ENCODE assay signal across 17 cellular contexts in genomic region chr1:8363764-8364301, GRCh38. TPM values are rescaled to one million over a fixed set of nuclear protein-coding genes. Genes with fewer than 3 reads are reported as not detected.
DNase-seq lines count a peak whose midpoint lies in the region; TF ChIP-seq lines count a peak whose summit lies in the region.
"Had no signal": no experiment of that assay in that cellular context is flagged by ENCODE, and none has a peak within 500 bp of the region (broad histone marks: within the 10 kb centered on the region; RNA-seq: fewer than 3 reads in every experiment).

No MANE protein-coding gene starts in this region.

- peaks cover 72% of the 10 kb centered on the region for H3K36me3 ChIP-seq in adipocyte (ENCODE audit: control insufficient read depth, insufficient read depth, low read length, severe bottlenecking)
- H3K36me3 ChIP-seq in esophagus muscularis mucosa, result peaks cover 39 to 76% (median 67%) of the 10 kb centered on the region in 4 donors
- peaks cover 42 to 46% of the 10 kb centered on the region in 2 donors for H3K36me3 ChIP-seq in thyroid gland
- H3K36me3 ChIP-seq in GM23248 (ENCODE audit: low read depth), result peaks cover 12% of the 10 kb centered on the region; the same call in 1 of the 2 replicates

- H3K9me3 ChIP-seq in adipocyte (ENCODE audit: control insufficient read depth, low read length) (no peaks in the 10 kb centered on the region), esophagus muscularis mucosa (no peaks in the 10 kb centered on the region), thyroid gland (no peaks in the 10 kb centered on the region), GM23248 (ENCODE audit: low read depth) (no peaks in the 10 kb centered on the region)

- TF ChIP-seq POLR2A in esophagus muscularis mucosa (IDR thresholded peaks at IDR 0.05; ENCODE audit: low read depth) (no peak), thyroid gland (IDR thresholded peaks at IDR 0.05) (no peak)

- no peaks in the 10 kb centered on the region for H4K20me1 ChIP-seq in GM23248 (ENCODE audit: insufficient read depth)

- intact Hi-C loops in esophagus muscularis mucosa (cut with DNase I) (no loop called here), thyroid gland (cut with DNase I) (no loop called here)
- intact Hi-C loops in activated CD4-positive, alpha-beta memory T cell treated with anti-CD3 and anti-CD28 coated beads for 36 hours (cut with micrococcal nuclease), result no loop called here

- WGBS in esophagus muscularis mucosa, result 75% methylated on average over 4 of the region's 18 CpGs
- WGBS in thyroid gland, 2 donors, result 64 to 71% methylated on average over 12 to 18 of the region's 18 CpGs
- WGBS in GM23248 (ENCODE audit: low coverage in 1 of 2, low lambda C conversion rate in 2 of 2, missing lambda C conversion rate in 2 of 2), 2 experiments, result 82 to 88% methylated on average over 16 to 18 of the region's 18 CpGs

- no peak overlapping the region for H3K4me3 Mint-ChIP-seq in osteocyte (ENCODE audit: unreplicated experiment)
- H3K4me3 Mint-ChIP-seq in activated CD4-positive, alpha-beta memory T cell treated with anti-CD3 and anti-CD28 coated beads for 36 hours, result no peak overlapping the region
- H3K4me3 Mint-ChIP-seq: activated naive CD4-positive, alpha-beta T cell treated with anti-CD3 and anti-CD28 coated beads, Interleukin-2, amount 50 U/mL, for 24 hours; natural killer cell; WTC11 had no signal

- TF ChIP-seq CTCF in esophagus muscularis mucosa (IDR thresholded peaks at IDR 0.05), result no peak
- TF ChIP-seq CTCF in osteocyte (IDR thresholded peaks at IDR 0.05), result no peak
- TF ChIP-seq CTCF in thyroid gland (IDR thresholded peaks at IDR 0.05), result no peak

- H3K27me3 ChIP-seq in adipocyte (replicated peaks; ENCODE audit: control insufficient read depth, insufficient read depth, low read length), result no peaks in the 10 kb centered on the region
- no peaks in the 10 kb centered on the region for H3K27me3 ChIP-seq in esophagus muscularis mucosa
- H3K27me3 ChIP-seq in thyroid gland, result no peaks in the 10 kb centered on the region
- no peaks in the 10 kb centered on the region for H3K27me3 ChIP-seq in GM23248 (replicated peaks; ENCODE audit: insufficient read depth)

- H3K79me2 ChIP-seq in GM23248 (ENCODE audit: insufficient read depth), result peaks cover 55% of the 10 kb centered on the region

- H2AFZ ChIP-seq in GM23248, result no peak overlapping the region

- peak overlapping the region; percentile 46 for H3K9ac ChIP-seq in adipocyte (ENCODE audit: low read length)
- H3K9ac ChIP-seq in GM23248, result no peak overlapping the region

- H3K4me1 Mint-ChIP-seq in osteocyte (ENCODE audit: unreplicated experiment), result peaks cover 29% of the 10 kb centered on the region
- peaks cover 10% of the 10 kb centered on the region for H3K4me1 Mint-ChIP-seq in activated CD4-positive, alpha-beta memory T cell treated with anti-CD3 and anti-CD28 coated beads for 36 hours (ENCODE audit: low read depth)
- H3K4me1 Mint-ChIP-seq: natural killer cell had no signal

- H3K27me3 Mint-ChIP-seq in osteocyte (ENCODE audit: unreplicated experiment), result no peaks in the 10 kb centered on the region
- no peaks in the 10 kb centered on the region for H3K27me3 Mint-ChIP-seq in activated CD4-positive, alpha-beta memory T cell treated with anti-CD3 and anti-CD28 coated beads for 36 hours
- H3K27me3 Mint-ChIP-seq: activated naive CD4-positive, alpha-beta T cell treated with anti-CD3 and anti-CD28 coated beads, Interleukin-2, amount 50 U/mL, for 24 hours had no signal

- in situ Hi-C loops in GM23248 (cut with MboI), result no loop called here

- no peak overlapping the region for H3K4me2 ChIP-seq in GM23248 (ENCODE audit: unreplicated experiment)

- CTCF ChIA-PET in activated CD4-positive, alpha-beta memory T cell treated with anti-CD3 and anti-CD28 coated beads for 36 hours (lab: Charles Lee), result interaction anchor here (0.8 kb wide), 1 partner anchor 381 kb away, joined by 3 read pairs; no protein-coding TSS in a partner anchor

- peaks cover 23% of the 10 kb centered on the region for H3K36me3 Mint-ChIP-seq in osteocyte (ENCODE audit: unreplicated experiment)
- H3K36me3 Mint-ChIP-seq in activated CD4-positive, alpha-beta memory T cell treated with anti-CD3 and anti-CD28 coated beads for 36 hours, result peaks cover 11% of the 10 kb centered on the region
- H3K36me3 Mint-ChIP-seq: activated naive CD4-positive, alpha-beta T cell treated with anti-CD3 and anti-CD28 coated beads, Interleukin-2, amount 50 U/mL, for 24 hours; natural killer cell had no signal

- H3F3A ChIP-seq in GM23248 (ENCODE audit: insufficient read depth), result no peaks in the 10 kb centered on the region

- H3K4me1 ChIP-seq in adipocyte (ENCODE audit: control insufficient read depth, insufficient read depth, low read length), result peaks cover 34% of the 10 kb centered on the region
- H3K4me1 ChIP-seq in esophagus muscularis mucosa, result peaks cover 62 to 93% (median 78%) of the 10 kb centered on the region in 4 donors
- H3K4me1 ChIP-seq in thyroid gland, result peaks cover 45 to 54% of the 10 kb centered on the region in 2 donors
- no peaks in the 10 kb centered on the region for H3K4me1 ChIP-seq in GM23248 (ENCODE audit: insufficient read depth)

- peak overlapping the region; percentile 91 to 95 (median 93) for H3K27ac ChIP-seq in esophagus muscularis mucosa (replicated peaks in 1 of 4)
- H3K27ac ChIP-seq in thyroid gland, result peak overlapping the region; percentile 25 to 79 (median 63)
- no peak overlapping the region for H3K27ac ChIP-seq in GM23248

- no peak for TF ChIP-seq EP300 in esophagus muscularis mucosa (IDR thresholded peaks at IDR 0.05)

- H3K4me3 ChIP-seq in adipocyte (ENCODE audit: low read length) (no peak overlapping the region), esophagus muscularis mucosa (peak overlapping the region in 3 of 4 donors; percentile 10 to 16 (median 14)), thyroid gland (replicated peaks in 1 of 3) (no peak overlapping the region), GM23248 (no peak overlapping the region)

- H3K9me2 ChIP-seq in GM23248 (ENCODE audit: insufficient read depth), result no peaks in the 10 kb centered on the region

- H3K9me3 Mint-ChIP-seq in osteocyte (ENCODE audit: unreplicated experiment), result no peaks in the 10 kb centered on the region
- no peaks in the 10 kb centered on the region for H3K9me3 Mint-ChIP-seq in activated CD4-positive, alpha-beta memory T cell treated with anti-CD3 and anti-CD28 coated beads for 36 hours
- H3K9me3 Mint-ChIP-seq: activated naive CD4-positive, alpha-beta T cell treated with anti-CD3 and anti-CD28 coated beads, Interleukin-2, amount 50 U/mL, for 24 hours; natural killer cell; WTC11 had no signal

- peak overlapping the region; percentile 67 for H3K27ac Mint-ChIP-seq in osteocyte (ENCODE audit: unreplicated experiment)
- H3K27ac Mint-ChIP-seq in activated CD4-positive, alpha-beta memory T cell treated with anti-CD3 and anti-CD28 coated beads for 36 hours, result no peak overlapping the region
- H3K27ac Mint-ChIP-seq: natural killer cell, WTC11 had no signal

- POLR2A ChIA-PET in activated CD4-positive, alpha-beta memory T cell treated with anti-CD3 and anti-CD28 coated beads for 36 hours (lab: Charles Lee), result no interaction called here

- no peak for DNase-seq in adipocyte (ENCODE audit: low read depth)
- DNase-seq in esophagus muscularis mucosa (ENCODE audit: extremely low spot score), result no peak
- no peak for DNase-seq in osteocyte (ENCODE audit: extremely low spot score, unreplicated experiment)
- DNase-seq in thyroid gland, result peak; percentile 10 to 14
- no peak for DNase-seq in GM23248
- DNase-seq in NCI-H2081 treated with DMSO at 0.1 percent for 48 hours (lab: John Stamatoyannopoulos, UW), result no peak
- DNase-seq in activated CD4-positive, alpha-beta memory T cell treated with anti-CD3 and anti-CD28 coated beads for 36 hours, result no peak
- no peak for DNase-seq in NCI-H82 treated with DMSO at 0.1 percent for 48 hours (lab: John Stamatoyannopoulos, UW; ENCODE audit: unreplicated experiment)
- DNase-seq: cerebellar nuclear complex, DND-41, KBM-7, natural killer cell, NCI-H1417 treated with DMSO at 0.1 percent for 48 hours, NCI-H524, PC-3 had no signal

RNA-seq across cellular contexts. Expression of gene SLC45A1, which starts 45.9 kb away (rescaled TPM):
- total RNA-seq in esophagus muscularis mucosa (10 to 100 TPM in 2 of 4 donors, 1 to 10 TPM in 2; 6.8 to 17.5 (median 10.7) TPM), osteocyte (2.9 and 3.2 TPM in 2 replicates), thyroid gland (1 to 10 TPM; 1.6 to 4.8 (median 3.0) TPM)
- total RNA-seq in GM23248 (2014; rRNA removed; shearing (Covaris generic)), result 0.25 and 0.97 TPM in 2 replicates
- polyA plus RNA-seq in GM23248 (2016; fragmentation: Nextera tagmentation; extraction: Ambion mirVana), result 1.9 and 3.3 TPM in 2 replicates
- total RNA-seq in activated CD4-positive, alpha-beta memory T cell treated with anti-CD3 and anti-CD28 coated beads for 36 hours, result under 1 TPM; 0.77 to 0.95 TPM

Comparison
In these comparisons a context has a peak if more than half of its experiments do, and no peak if none do; other contexts are left out.
1. DNase-seq: peak in thyroid gland (2 of 2); none in adipocyte (single experiment), esophagus muscularis mucosa (single experiment), osteocyte (single experiment), GM23248 (single experiment), NCI-H2081 treated with DMSO at 0.1 percent for 48 hours (single experiment), activated CD4-positive, alpha-beta memory T cell treated with anti-CD3 and anti-CD28 coated beads for 36 hours (single experiment) and NCI-H82 treated with DMSO at 0.1 percent for 48 hours (single experiment).
2. H3K4me3 ChIP-seq: peak in esophagus muscularis mucosa (3 of 4); none in adipocyte (single experiment), thyroid gland (0 of 3) and GM23248 (single experiment).